Comparison of ENCODE assay signal across 18 cellular contexts in genomic region chr10:69477968-69478597, GRCh38. TPM values are rescaled to one million over a fixed set of nuclear protein-coding genes. Genes with fewer than 3 reads are reported as not detected.
DNase-seq lines count a peak whose midpoint lies in the region; TF ChIP-seq lines count a peak whose summit lies in the region.
"Had no signal": no experiment of that assay in that cellular context is flagged by ENCODE, and none has a peak within 500 bp of the region (broad histone marks: within the 10 kb centered on the region; RNA-seq: fewer than 3 reads in every experiment).

No MANE protein-coding gene starts in this region.

- H3K9me3 ChIP-seq in mucosa of rectum (ENCODE audit: control insufficient read depth in 2 of 2, low read length in 2 of 2) (no peaks in the 10 kb centered on the region), stomach smooth muscle (ENCODE audit: control insufficient read depth in 2 of 2, low read length in 2 of 2) (no peaks in the 10 kb centered on the region), adrenal gland (replicated peaks in 1 of 3) (no peaks in the 10 kb centered on the region)
- H3K9me3 ChIP-seq: suprapubic skin had no signal

- no peak overlapping the region for H3K9ac ChIP-seq in mucosa of rectum (ENCODE audit: low read depth in 1 of 2, low read length in 2 of 2)
- peak overlapping the region in 1 of 2 donors; percentile 67 for H3K9ac ChIP-seq in stomach smooth muscle (ENCODE audit: low read length in 2 of 2)

- H3K36me3 ChIP-seq in mucosa of rectum (ENCODE audit: control insufficient read depth in 2 of 2, insufficient read depth in 2 of 2, low read length in 2 of 2) = peaks cover 0 to 3% of the 10 kb centered on the region in 2 donors
- H3K36me3 ChIP-seq in stomach smooth muscle (ENCODE audit: control insufficient read depth in 2 of 2, insufficient read depth in 2 of 2, low read length in 2 of 2) = no peaks in the 10 kb centered on the region
- H3K36me3 ChIP-seq in adrenal gland (replicated peaks in 1 of 2) = no peaks in the 10 kb centered on the region
- H3K36me3 ChIP-seq: suprapubic skin had no signal

- peaks cover 17% of the 10 kb centered on the region for H3K36me3 Mint-ChIP-seq in dendritic cell treated with granulocyte-macrophage colony-stimulating factor and Interleukin-4, amounts not matched to agents 40 ng/mL and 50 ng/mL, for 4 days (ENCODE audit: low read depth)

- no peaks in the 10 kb centered on the region for H3K9me3 Mint-ChIP-seq in dendritic cell treated with granulocyte-macrophage colony-stimulating factor and Interleukin-4, amounts not matched to agents 40 ng/mL and 50 ng/mL, for 4 days
- H3K9me3 Mint-ChIP-seq: activated CD4-positive, alpha-beta memory T cell treated with anti-CD3 and anti-CD28 coated beads, Interleukin-2, amount 10 ng/mL, durations not matched to agents 7 days and 5 days had no signal

- no peak for TF ChIP-seq CTCF in adrenal gland (IDR thresholded peaks at IDR 0.05)

- no peaks in the 10 kb centered on the region for H3K27me3 ChIP-seq in mucosa of rectum (ENCODE audit: control insufficient read depth in 2 of 2, insufficient read depth in 2 of 2, low read length in 2 of 2)
- no peaks in the 10 kb centered on the region for H3K27me3 ChIP-seq in stomach smooth muscle (ENCODE audit: control insufficient read depth in 1 of 2, insufficient read depth in 2 of 2, low read length in 2 of 2)
- H3K27me3 ChIP-seq in adrenal gland = no peaks in the 10 kb centered on the region

- H3K27ac ChIP-seq in mucosa of rectum (ENCODE audit: low read depth in 2 of 2, low read length in 2 of 2) (peak overlapping the region; percentile 28 to 48), stomach smooth muscle (ENCODE audit: low read length) (peak overlapping the region; percentile 94), adrenal gland (peak overlapping the region in 1 of 5 donors; percentile 49)

- H3K4me1 Mint-ChIP-seq in dendritic cell treated with granulocyte-macrophage colony-stimulating factor and Interleukin-4, amounts not matched to agents 40 ng/mL and 50 ng/mL, for 4 days (ENCODE audit: low read depth) = peaks cover 77% of the 10 kb centered on the region
- H3K4me1 Mint-ChIP-seq: activated CD4-positive, alpha-beta memory T cell treated with anti-CD3 and anti-CD28 coated beads, Interleukin-2, amount 10 ng/mL, durations not matched to agents 7 days and 5 days had no signal

- H3K4me3 ChIP-seq in mucosa of rectum (ENCODE audit: low read length in 2 of 2) = no peak overlapping the region
- H3K4me3 ChIP-seq in stomach smooth muscle (ENCODE audit: low read length in 2 of 2) = peak overlapping the region in 1 of 2 donors; percentile 10
- no peak overlapping the region for H3K4me3 ChIP-seq in adrenal gland
- H3K4me3 ChIP-seq: suprapubic skin had no signal

- H3K4me3 Mint-ChIP-seq in dendritic cell treated with granulocyte-macrophage colony-stimulating factor and Interleukin-4, amounts not matched to agents 40 ng/mL and 50 ng/mL, for 4 days = no peak overlapping the region
- H3K4me3 Mint-ChIP-seq: activated CD4-positive, alpha-beta memory T cell treated with anti-CD3 and anti-CD28 coated beads, Interleukin-2, amount 10 ng/mL, durations not matched to agents 7 days and 5 days had no signal

- 87 to 96% (median 89%) methylated on average over 7 to 8 of the region's 8 CpGs for WGBS in adrenal gland, 4 donors

- no peak for TF ChIP-seq POLR2A in adrenal gland (IDR thresholded peaks at IDR 0.05)

- peak overlapping the region; percentile 44 for H3K27ac Mint-ChIP-seq in dendritic cell treated with granulocyte-macrophage colony-stimulating factor and Interleukin-4, amounts not matched to agents 40 ng/mL and 50 ng/mL, for 4 days
- H3K27ac Mint-ChIP-seq: activated CD4-positive, alpha-beta memory T cell treated with anti-CD3 and anti-CD28 coated beads, Interleukin-2, amount 10 ng/mL, durations not matched to agents 7 days and 5 days had no signal

- intact Hi-C loops in dendritic cell treated with granulocyte-macrophage colony-stimulating factor and Interleukin-4, amounts not matched to agents 40 ng/mL and 50 ng/mL, for 4 days (cut with micrococcal nuclease) = no loop called here
- intact Hi-C loops in adrenal gland (cut with DNase I) = no loop called here

- H3K4me1 ChIP-seq in mucosa of rectum (ENCODE audit: control insufficient read depth in 2 of 2, insufficient read depth in 2 of 2, low read length in 2 of 2) (peaks cover 26 to 42% of the 10 kb centered on the region in 2 donors), stomach smooth muscle (ENCODE audit: control insufficient read depth, insufficient read depth, low read length) (peaks cover 92% of the 10 kb centered on the region), adrenal gland (replicated peaks in 1 of 2) (peaks cover 4 to 50% of the 10 kb centered on the region in 2 donors)

- H3K27me3 Mint-ChIP-seq in dendritic cell treated with granulocyte-macrophage colony-stimulating factor and Interleukin-4, amounts not matched to agents 40 ng/mL and 50 ng/mL, for 4 days = peaks cover 11% of the 10 kb centered on the region
- H3K27me3 Mint-ChIP-seq: activated CD4-positive, alpha-beta memory T cell treated with anti-CD3 and anti-CD28 coated beads, Interleukin-2, amount 10 ng/mL, durations not matched to agents 7 days and 5 days had no signal

- peak; percentile 50 for DNase-seq in DMS 273 (lab: John Stamatoyannopoulos, UW; ENCODE audit: unreplicated experiment)
- no peak for DNase-seq in T-helper 9 cell
- no peak for DNase-seq in AG08396 (ENCODE audit: low spot score)
- no peak for DNase-seq in adrenal gland
- DNase-seq in LoVo (ENCODE audit: low spot score) = no peak
- DNase-seq: activated CD4-positive, alpha-beta memory T cell treated with anti-CD3 and anti-CD28 coated beads, Interleukin-2, amount 10 ng/mL, durations not matched to agents 7 days and 5 days; activated CD4-positive, CD25-positive, alpha-beta regulatory T cell; activated gamma-delta T cell; activated T-cell treated with anti-CD3 and anti-CD28 coated beads for 4 hours; foreskin melanocyte; H7; NCI-H1105; NCI-H510A treated with DMSO at 0.1 percent for 48 hours; stimulated activated CD8-positive, alpha-beta memory T cell treated with anti-CD3 and anti-CD28 coated beads, Interleukin-4, amount 100 ng/mL, for 48 hours had no signal

RNA-seq across cellular contexts. Expression of gene TSPAN15, which starts 26.8 kb away (rescaled TPM):
- total RNA-seq in adrenal gland = 10 to 100 TPM in 6 of 8 donors, 1 to 10 TPM in 2; 6.9 to 13.6 (median 10.8) TPM
- polyA plus RNA-seq in adrenal gland = 10 to 100 TPM in 1 of 3 donors, 1 to 10 TPM in 2; 5.6 to 14.8 (median 8.6) TPM
